ENCODE assay signal across 1 cellular context in genomic region chr4:69749771-69750170, GRCh38.
TF ChIP-seq lines count a peak whose summit lies in the region.

No MANE protein-coding gene starts in this region.

TF ChIP-seq in IMR-90, 13 proteins besides CTCF, POLR2A, EP300 and RAD21 (continued from another document):
- TF ChIP-seq, protein P1, sequence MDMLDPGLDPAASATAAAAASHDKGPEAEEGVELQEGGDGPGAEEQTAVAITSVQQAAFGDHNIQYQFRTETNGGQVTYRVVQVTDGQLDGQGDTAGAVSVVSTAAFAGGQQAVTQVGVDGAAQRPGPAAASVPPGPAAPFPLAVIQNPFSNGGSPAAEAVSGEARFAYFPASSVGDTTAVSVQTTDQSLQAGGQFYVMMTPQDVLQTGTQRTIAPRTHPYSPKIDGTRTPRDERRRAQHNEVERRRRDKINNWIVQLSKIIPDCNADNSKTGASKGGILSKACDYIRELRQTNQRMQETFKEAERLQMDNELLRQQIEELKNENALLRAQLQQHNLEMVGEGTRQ (IDR thresholded peaks at IDR 0.05; ENCODE audit: low read depth, low read length), result no peak
- no peak for TF ChIP-seq BHLHE40 (IDR thresholded peaks at IDR 0.05; ENCODE audit: low read depth, low read length)
